ENCODE assay signal across 7 cellular contexts in the genomic region with DNA sequence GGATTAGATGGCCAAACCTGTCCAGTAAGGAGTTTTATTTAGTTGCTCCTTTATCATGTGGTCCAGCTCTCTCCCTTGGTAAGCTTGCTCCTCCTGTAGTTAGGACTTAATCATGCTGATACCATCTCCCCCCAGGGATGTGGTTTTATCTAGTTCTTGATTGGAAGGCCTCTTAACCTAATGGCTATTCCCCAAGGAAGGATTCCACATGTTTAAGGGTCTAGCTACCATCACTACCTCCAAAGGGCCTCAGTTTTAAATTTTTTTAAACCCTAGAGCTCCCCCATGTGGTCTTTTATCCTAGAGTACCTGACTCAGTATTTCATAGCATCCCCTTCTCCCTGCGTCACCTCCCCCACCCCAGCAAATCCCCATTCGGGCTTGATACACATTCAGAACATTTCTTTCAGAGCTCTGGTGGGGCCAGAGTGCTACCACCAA. TPM values are rescaled to one million over a fixed set of nuclear protein-coding genes. Genes with fewer than 3 reads are reported as not detected.
DNase-seq lines count a peak whose midpoint lies in the region; ATAC-seq, FAIRE-seq and TF ChIP-seq lines count a peak whose summit lies in the region.

No MANE protein-coding gene starts in this region.

- H3K36me3 Mint-ChIP-seq in brain (peaks cover 62% of the 10 kb centered on the region), naive B cell (peaks cover 0 to 14% of the 10 kb centered on the region in 2 donors)

- no peaks in the 10 kb centered on the region for H3K27me3 ChIP-seq in Peyer's patch

- peak; percentile 36 for FAIRE-seq in G401.6 (lab: Jason Lieb, UNC)

- no peaks in the 10 kb centered on the region for H3K9me3 ChIP-seq in Peyer's patch

- H3K4me1 ChIP-seq in Peyer's patch = peaks cover 0 to 11% (median 0%) of the 10 kb centered on the region in 4 donors

- TF ChIP-seq CTCF in LNCAP (IDR thresholded peaks at IDR 0.05) (peak; percentile 40; the same call in 1 of the 2 replicates), brain (conservative IDR thresholded peaks at IDR 0.05) (peak in 1 of 2 experiments; percentile 53), Peyer's patch (IDR thresholded peaks at IDR 0.05) (peak in 1 of 6 experiments; percentile 19)

- peaks cover 67% of the 10 kb centered on the region for H3K4me1 Mint-ChIP-seq in brain
- H3K4me1 Mint-ChIP-seq in naive B cell = peaks cover 3 to 15% (median 9%) of the 10 kb centered on the region in 3 donors

- H3K9me3 Mint-ChIP-seq in brain (no peaks in the 10 kb centered on the region), naive B cell (no peaks in the 10 kb centered on the region)

- no peak overlapping the region for H3K27ac ChIP-seq in Peyer's patch

- H3K4me3 ChIP-seq in Peyer's patch = no peak overlapping the region

- H3K4me3 Mint-ChIP-seq in brain (no peak overlapping the region), naive B cell (no peak overlapping the region)

- DNase-seq in naive B cell (no peak), Peyer's patch (no peak)
- no peak for DNase-seq in stimulated activated CD4-positive, alpha-beta T cell treated with anti-CD3 and anti-CD28 coated beads, Interleukin-2, amount 100 ng/mL, for 48 hours

- H3K27me3 Mint-ChIP-seq in brain (no peaks in the 10 kb centered on the region), naive B cell (no peaks in the 10 kb centered on the region)

- H3K36me3 ChIP-seq in Peyer's patch = peaks cover 0 to 99% (median 0%) of the 10 kb centered on the region in 3 donors

- TF ChIP-seq POLR2A in Peyer's patch (IDR thresholded peaks at IDR 0.05) = no peak

- H3K27ac Mint-ChIP-seq in brain = peak overlapping the region in 4 of 5 experiments; percentile 61 to 88 (median 69)
- H3K27ac Mint-ChIP-seq in naive B cell = peak overlapping the region in 1 of 6 donors; percentile 28

- peak; percentile 38 to 49 for ATAC-seq in naive B cell (ENCODE audit: low read depth in 2 of 2)
- ATAC-seq in HG03571 (IDR thresholded peaks at IDR 0.05; ENCODE audit: unreplicated experiment) = no peak

RNA-seq across cellular contexts. Expression of a gene that starts 22.5 kb away (rescaled TPM):
- polyA plus RNA-seq in brain (ENCODE audit: insufficient read depth, low read depth, low replicate concordance) (16.8 TPM), naive B cell (ENCODE audit: low read depth in 6 of 6) (1 to 10 TPM in 4 of 6 donors, under 1 TPM in 1, not detected in 1; 1.00 to 1.8 (median 1.4) TPM)
- 10 to 100 TPM in 3 of 4 donors, 1 to 10 TPM in 1; 6.5 to 44.6 (median 11.6) TPM for total RNA-seq in Peyer's patch

RNA-seq across cellular contexts. Expression of a gene that starts 24.3 kb away (rescaled TPM):
- polyA plus RNA-seq in brain (ENCODE audit: insufficient read depth, low read depth, low replicate concordance) (19.4 TPM), naive B cell (ENCODE audit: low read depth in 6 of 6) (10 to 100 TPM; 14.8 to 29.0 (median 18.5) TPM)
- 10 to 100 TPM; 25.7 to 30.3 (median 27.2) TPM for total RNA-seq in Peyer's patch

RNA-seq across cellular contexts. Expression of a gene that starts 24.9 kb away (rescaled TPM):
- polyA plus RNA-seq in brain (ENCODE audit: insufficient read depth, low read depth, low replicate concordance) (1,093 TPM), naive B cell (ENCODE audit: low read depth in 6 of 6) (100 to 1,000 TPM; 116 to 172 (median 146) TPM)
- total RNA-seq in Peyer's patch = 100 to 1,000 TPM; 384 to 549 (median 500) TPM

RNA-seq across cellular contexts. Expression of a gene that starts 30.5 kb away (rescaled TPM):
- not detected for polyA plus RNA-seq in brain (ENCODE audit: insufficient read depth, low read depth, low replicate concordance)
- polyA plus RNA-seq in naive B cell (ENCODE audit: low read depth in 6 of 6) = not detected
- total RNA-seq in Peyer's patch = not detected

RNA-seq across cellular contexts. Expression of a gene that starts 35.3 kb away (rescaled TPM):
- polyA plus RNA-seq in brain (ENCODE audit: insufficient read depth, low read depth, low replicate concordance) = 109 TPM
- 1,000 to 10,000 TPM in 1 of 6 donors, 100 to 1,000 TPM in 5; 660 to 1,169 (median 730) TPM for polyA plus RNA-seq in naive B cell (ENCODE audit: low read depth in 6 of 6)
- 100 to 1,000 TPM; 160 to 541 (median 423) TPM for total RNA-seq in Peyer's patch
